In the genomic region with DNA sequence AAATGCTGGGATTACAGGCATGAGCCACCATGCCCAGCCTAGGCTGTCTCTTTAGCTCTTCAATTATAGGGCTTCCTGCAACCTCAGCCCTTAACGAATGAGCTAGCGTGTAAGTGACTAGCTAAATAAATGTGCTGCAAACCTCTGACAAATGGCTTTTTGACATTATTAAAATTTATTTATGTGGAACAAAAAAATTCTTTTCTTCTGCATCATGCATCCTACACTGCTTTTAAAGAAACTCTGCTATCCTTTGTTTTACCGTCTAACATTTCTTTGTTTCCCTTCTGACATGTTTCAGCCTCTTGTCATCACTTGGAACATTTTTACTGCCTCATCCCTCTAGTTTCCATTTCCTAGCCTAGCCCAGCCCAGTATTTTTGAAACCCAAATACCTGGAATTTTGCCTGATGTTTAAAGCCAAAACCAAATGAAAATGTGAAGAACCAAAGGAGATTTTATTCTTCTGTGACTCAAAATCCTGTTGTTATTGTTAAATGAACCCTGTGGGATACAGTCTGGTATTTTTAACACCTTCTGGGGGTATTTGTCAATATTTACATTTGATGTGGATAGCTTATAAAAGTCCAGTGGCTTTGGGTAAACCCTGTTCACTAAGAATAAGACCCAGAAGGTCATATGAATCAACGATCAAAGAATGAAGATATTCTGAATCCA, we compare ENCODE assay signal across 10 cellular contexts. TPM values are rescaled to one million over a fixed set of nuclear protein-coding genes. Genes with fewer than 3 reads are reported as not detected.
DNase-seq lines count a peak whose midpoint lies in the region; ATAC-seq and TF ChIP-seq lines count a peak whose summit lies in the region.
"Had no signal": no experiment of that assay in that cellular context is flagged by ENCODE, and none has a peak within 500 bp of the region (broad histone marks: within the 10 kb centered on the region; RNA-seq: fewer than 3 reads in every experiment).

No MANE protein-coding gene starts in this region.

- peak overlapping the region in 9 of 12 donors; percentile 30 to 66 (median 53) for H3K27ac ChIP-seq in heart left ventricle

- H3K27me3 Mint-ChIP-seq in activated CD4-positive, alpha-beta T cell treated with anti-CD3 and anti-CD28 coated beads, Interleukin-2, amount 10 ng/mL, durations not matched to agents 24 days and 14 days, result no peaks in the 10 kb centered on the region
- no peaks in the 10 kb centered on the region for H3K27me3 Mint-ChIP-seq in activated naive CD8-positive, alpha-beta T cell treated with anti-CD3 and anti-CD28 coated beads for 36 hours

- H3K27me3 ChIP-seq in heart left ventricle, result peaks cover 0 to 10% (median 0%) of the 10 kb centered on the region in 9 donors

- H3K36me3 ChIP-seq in heart left ventricle, result no peaks in the 10 kb centered on the region

- H3K4me1 ChIP-seq in heart left ventricle, result peaks cover 0 to 48% (median 22%) of the 10 kb centered on the region in 12 donors

- DNase-seq in activated CD4-positive, alpha-beta T cell treated with anti-CD3 and anti-CD28 coated beads, Interleukin-2, amount 10 ng/mL, durations not matched to agents 24 days and 14 days, result no peak
- no peak for DNase-seq in activated CD4-positive, alpha-beta T cell treated with anti-CD3 and anti-CD28 coated beads, Interleukin-2, amount 50 U/mL, for 1 hour
- DNase-seq in activated naive CD8-positive, alpha-beta T cell treated with anti-CD3 and anti-CD28 coated beads for 36 hours, result no peak
- DNase-seq in heart left ventricle (no peak), stromal cell of bone marrow (ENCODE audit: low read depth) (peak; percentile 93), cortex of kidney (lab: John Stamatoyannopoulos, UW) (no peak), NCI-H128 (lab: John Stamatoyannopoulos, UW; ENCODE audit: unreplicated experiment) (no peak), NCI-H1694 treated with DMSO at 0.1 percent for 48 hours (lab: John Stamatoyannopoulos, UW) (no peak)
- DNase-seq: MV-4-11 had no signal

- TF ChIP-seq POLR2A in heart left ventricle (IDR thresholded peaks at IDR 0.05), result no peak

- peak overlapping the region; percentile 8 for H3K4me3 Mint-ChIP-seq in activated CD4-positive, alpha-beta T cell treated with anti-CD3 and anti-CD28 coated beads, Interleukin-2, amount 10 ng/mL, durations not matched to agents 24 days and 14 days
- H3K4me3 Mint-ChIP-seq in activated naive CD8-positive, alpha-beta T cell treated with anti-CD3 and anti-CD28 coated beads for 36 hours, result peak overlapping the region; percentile 15

- no peaks in the 10 kb centered on the region for H3K9me3 Mint-ChIP-seq in activated CD4-positive, alpha-beta T cell treated with anti-CD3 and anti-CD28 coated beads, Interleukin-2, amount 10 ng/mL, durations not matched to agents 24 days and 14 days
- no peaks in the 10 kb centered on the region for H3K9me3 Mint-ChIP-seq in activated naive CD8-positive, alpha-beta T cell treated with anti-CD3 and anti-CD28 coated beads for 36 hours
- H3K9me3 Mint-ChIP-seq: activated naive CD4-positive, alpha-beta T cell treated with anti-CD3 and anti-CD28 coated beads, Interleukin-2, amount 50 U/mL, for 72 hours had no signal

- WGBS in heart left ventricle, 4 donors, result 50 to 70% (median 59%) methylated on average over 4 of the region's 4 CpGs

- TF ChIP-seq CTCF in heart left ventricle (IDR thresholded peaks at IDR 0.05), result no peak

- peaks cover 84% of the 10 kb centered on the region for H3K4me1 Mint-ChIP-seq in activated CD4-positive, alpha-beta T cell treated with anti-CD3 and anti-CD28 coated beads, Interleukin-2, amount 10 ng/mL, durations not matched to agents 24 days and 14 days
- H3K4me1 Mint-ChIP-seq in activated naive CD8-positive, alpha-beta T cell treated with anti-CD3 and anti-CD28 coated beads for 36 hours, result peaks cover 98% of the 10 kb centered on the region

- intact Hi-C loops in activated CD4-positive, alpha-beta T cell treated with anti-CD3 and anti-CD28 coated beads, Interleukin-2, amount 10 ng/mL, durations not matched to agents 24 days and 14 days (cut with micrococcal nuclease), result no loop called here
- intact Hi-C loops in heart left ventricle (cut with DNase I), result no loop called here

- no peak overlapping the region for H3K4me3 ChIP-seq in heart left ventricle

- H3K9me3 ChIP-seq in heart left ventricle, result no peaks in the 10 kb centered on the region

- H3K27ac Mint-ChIP-seq in activated CD4-positive, alpha-beta T cell treated with anti-CD3 and anti-CD28 coated beads, Interleukin-2, amount 10 ng/mL, durations not matched to agents 24 days and 14 days, result peak overlapping the region; percentile 42
- peak overlapping the region; percentile 91 for H3K27ac Mint-ChIP-seq in activated naive CD8-positive, alpha-beta T cell treated with anti-CD3 and anti-CD28 coated beads for 36 hours
- H3K27ac Mint-ChIP-seq: activated naive CD4-positive, alpha-beta T cell treated with anti-CD3 and anti-CD28 coated beads, Interleukin-2, amount 50 U/mL, for 72 hours had no signal

- peak in 1 of 4 donors; percentile 72 for ATAC-seq in heart left ventricle
- ATAC-seq: activated naive CD4-positive, alpha-beta T cell treated with anti-CD3 and anti-CD28 coated beads, Interleukin-2, amount 50 U/mL, for 72 hours had no signal

- H3K36me3 Mint-ChIP-seq in activated CD4-positive, alpha-beta T cell treated with anti-CD3 and anti-CD28 coated beads, Interleukin-2, amount 10 ng/mL, durations not matched to agents 24 days and 14 days (ENCODE audit: low read depth), result peaks cover 22% of the 10 kb centered on the region
- H3K36me3 Mint-ChIP-seq in activated naive CD8-positive, alpha-beta T cell treated with anti-CD3 and anti-CD28 coated beads for 36 hours, result peaks cover 10% of the 10 kb centered on the region

RNA-seq across cellular contexts. Expression of a gene that starts 9.5 kb away (rescaled TPM):
- 14.8 and 15.2 TPM in 2 replicates for total RNA-seq in activated CD4-positive, alpha-beta T cell treated with anti-CD3 and anti-CD28 coated beads, Interleukin-2, amount 10 ng/mL, durations not matched to agents 24 days and 14 days
- 1 to 10 TPM; 8.4 to 9.9 TPM for total RNA-seq in activated naive CD8-positive, alpha-beta T cell treated with anti-CD3 and anti-CD28 coated beads for 36 hours
- total RNA-seq in heart left ventricle, result 10 to 100 TPM in 1 of 9 donors, 1 to 10 TPM in 8; 1.8 to 11.0 (median 4.8) TPM
- polyA plus RNA-seq in heart left ventricle, result 1 to 10 TPM in 1 of 2 donors, under 1 TPM in 1; 0.88 to 1.5 TPM
